ENCODE assay signal across 23 cellular contexts in the genomic region with DNA sequence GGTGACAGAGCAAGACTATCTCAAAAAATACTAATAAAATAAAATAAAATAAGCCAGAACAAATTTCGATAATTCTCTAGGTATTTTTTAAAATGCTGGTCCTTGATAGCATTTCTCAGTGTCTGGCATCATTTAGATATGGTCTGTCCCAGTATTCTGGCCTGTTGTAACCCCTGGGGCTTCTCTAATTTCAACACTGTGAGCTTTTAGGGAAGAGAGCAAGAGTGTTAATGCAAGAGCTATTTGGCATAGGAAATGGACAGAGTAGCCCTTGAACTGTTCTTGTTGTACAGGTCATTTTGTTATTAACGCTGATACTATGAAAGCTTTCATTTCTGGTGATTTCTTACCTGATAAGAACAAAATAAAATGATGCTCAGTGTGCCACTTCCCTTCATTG.
DNase-seq lines count a peak whose midpoint lies in the region; ATAC-seq and TF ChIP-seq lines count a peak whose summit lies in the region.
"Had no signal": no experiment of that assay in that cellular context is flagged by ENCODE, and none has a peak within 500 bp of the region (broad histone marks: within the 10 kb centered on the region; RNA-seq: fewer than 3 reads in every experiment).

No MANE protein-coding gene starts in this region.

- peak; percentile 47 for DNase-seq in SK-N-SH
- DNase-seq in activated B cell treated with CpG ODN at 0.5 μM for 24 hours: no peak
- no peak for DNase-seq in lower lobe of right lung
- DNase-seq in T-helper 9 cell: no peak
- DNase-seq in NCI-H1694 (lab: John Stamatoyannopoulos, UW): no peak
- no peak for DNase-seq in endothelial cell (ENCODE audit: low spot score)
- DNase-seq: activated CD4-positive, alpha-beta T cell treated with anti-CD3 and anti-CD28 coated beads for 48 hours; activated naive CD8-positive, alpha-beta T cell treated with anti-CD3 and anti-CD28 coated beads, Interleukin-2, amount 10 ng/mL, durations not matched to agents 7 days and 5 days; colonic mucosa; foreskin melanocyte; NCI-H1092; NCI-H524 treated with DMSO at 0.1 percent for 48 hours; OCI-M1; stimulated activated naive CD8-positive, alpha-beta T cell treated with anti-CD3 and anti-CD28 coated beads, Interleukin-15, amount 100 ng/mL, for 72 hours; T1000 had no signal

- H3K27me3 ChIP-seq in SK-N-SH (ENCODE audit: insufficient read depth): no peaks in the 10 kb centered on the region
- H3K27me3 ChIP-seq in lower lobe of right lung (ENCODE audit: low read depth): no peaks in the 10 kb centered on the region
- no peaks in the 10 kb centered on the region for H3K27me3 ChIP-seq in subcutaneous abdominal adipose tissue (ENCODE audit: control insufficient read depth in 5 of 5, insufficient read depth in 4 of 5, low read length in 5 of 5)
- H3K27me3 ChIP-seq: BE2C, colonic mucosa, SJSA1 had no signal

- TF ChIP-seq CTCF in SK-N-SH (IDR thresholded peaks at IDR 0.05): no peak
- no peak for TF ChIP-seq CTCF in activated B cell treated with CpG ODN at 0.5 μM for 24 hours (IDR thresholded peaks at IDR 0.05)
- TF ChIP-seq CTCF in lower lobe of right lung (IDR thresholded peaks at IDR 0.05): no peak
- TF ChIP-seq CTCF in endothelial cell (IDR thresholded peaks at IDR 0.05; ENCODE audit: unreplicated experiment): no peak

- no peak overlapping the region for H3K4me2 ChIP-seq in SK-N-SH

- H3K4me3 Mint-ChIP-seq in activated B cell treated with CpG ODN at 0.5 μM for 24 hours (no peak overlapping the region), endothelial cell (ENCODE audit: unreplicated experiment) (no peak overlapping the region)
- H3K4me3 Mint-ChIP-seq: activated naive CD8-positive, alpha-beta T cell treated with anti-CD3 and anti-CD28 coated beads, Interleukin-2, amount 10 ng/mL, durations not matched to agents 7 days and 5 days; brain; stimulated activated naive CD8-positive, alpha-beta T cell treated with anti-CD3 and anti-CD28 coated beads, Interleukin-15, amount 100 ng/mL, for 72 hours; type B pancreatic cell had no signal

- peak; percentile 24; the same call in 1 of the 2 replicates for TF ChIP-seq RAD21 in SK-N-SH (IDR thresholded peaks at IDR 0.05; ENCODE audit: low read length)

- H3K36me3 ChIP-seq in SK-N-SH (replicated peaks in 1 of 2; ENCODE audit: control insufficient read depth in 1 of 2, insufficient read depth in 2 of 2, low read length in 1 of 2) (no peaks in the 10 kb centered on the region), lower lobe of right lung (no peaks in the 10 kb centered on the region), subcutaneous abdominal adipose tissue (ENCODE audit: control insufficient read depth in 5 of 5, insufficient read depth in 5 of 5, low read length in 5 of 5) (no peaks in the 10 kb centered on the region)
- H3K36me3 ChIP-seq: BE2C, colonic mucosa, SJSA1 had no signal

- no peaks in the 10 kb centered on the region for H3F3A ChIP-seq in SK-N-SH (replicated peaks; ENCODE audit: insufficient read depth)

- peak overlapping the region; percentile 46 for H3K27ac Mint-ChIP-seq in activated B cell treated with CpG ODN at 0.5 μM for 24 hours
- no peak overlapping the region for H3K27ac Mint-ChIP-seq in endothelial cell (ENCODE audit: unreplicated experiment)
- H3K27ac Mint-ChIP-seq: activated naive CD8-positive, alpha-beta T cell treated with anti-CD3 and anti-CD28 coated beads, Interleukin-2, amount 10 ng/mL, durations not matched to agents 7 days and 5 days; activated T-helper 2 cell treated with anti-CD3 and anti-CD28 coated beads, Interferon-gamma antibody, Interleukin-2, Interleukin-4, amounts not matched to agents 10 μg/mL and 5 μg/mL and 100 μg/mL, durations not matched to agents 14 hours and 24 hours and 36 hours; brain; stimulated activated naive CD8-positive, alpha-beta T cell treated with anti-CD3 and anti-CD28 coated beads, Interleukin-15, amount 100 ng/mL, for 72 hours; type B pancreatic cell had no signal

- H3K4me1 ChIP-seq in SK-N-SH (ENCODE audit: control insufficient read depth in 1 of 2, insufficient read depth in 2 of 2, low read depth in 1 of 2, low read length in 1 of 2) (peaks cover 0 to 12% of the 10 kb centered on the region in 2 experiments; a peak in 2 of 4 replicates), lower lobe of right lung (no peaks in the 10 kb centered on the region), subcutaneous abdominal adipose tissue (ENCODE audit: control insufficient read depth in 5 of 5, insufficient read depth in 5 of 5, low read length in 5 of 5) (peaks cover 0 to 19% (median 10%) of the 10 kb centered on the region in 5 donors)
- H3K4me1 ChIP-seq: colonic mucosa, SJSA1 had no signal

- H3K9me2 ChIP-seq in SK-N-SH: no peaks in the 10 kb centered on the region

- no peaks in the 10 kb centered on the region for H3K79me2 ChIP-seq in SK-N-SH (ENCODE audit: insufficient read depth)

- H3K9me3 ChIP-seq in SK-N-SH: no peaks in the 10 kb centered on the region
- H3K9me3 ChIP-seq in lower lobe of right lung: no peaks in the 10 kb centered on the region
- H3K9me3 ChIP-seq in subcutaneous abdominal adipose tissue (ENCODE audit: control insufficient read depth in 5 of 5, low read length in 5 of 5): no peaks in the 10 kb centered on the region
- H3K9me3 ChIP-seq: BE2C, colonic mucosa, SJSA1 had no signal

- no peak overlapping the region for H2AFZ ChIP-seq in SK-N-SH (ENCODE audit: low read depth)

- CTCF ChIA-PET in SK-N-SH (lab: Yijun Ruan, JAX): interaction anchor here (0.6 to 1.4 kb wide), 5 partner anchors 10 to 684 kb away, joined by 3 to 4 read pairs (median 3); no protein-coding TSS in a partner anchor
- CTCF ChIA-PET in activated B cell treated with CpG ODN at 0.5 μM for 24 hours (lab: Charles Lee): interaction anchor here (0.9 kb wide), 1 partner anchor 109 kb away, joined by 3 read pairs; no protein-coding TSS in a partner anchor

- H3K36me3 Mint-ChIP-seq in activated B cell treated with CpG ODN at 0.5 μM for 24 hours (ENCODE audit: low read depth): no peaks in the 10 kb centered on the region
- no peaks in the 10 kb centered on the region for H3K36me3 Mint-ChIP-seq in endothelial cell (ENCODE audit: low read depth, unreplicated experiment)
- H3K36me3 Mint-ChIP-seq: activated naive CD8-positive, alpha-beta T cell treated with anti-CD3 and anti-CD28 coated beads, Interleukin-2, amount 10 ng/mL, durations not matched to agents 7 days and 5 days; brain; type B pancreatic cell had no signal

- H3K27ac ChIP-seq in SK-N-SH (ENCODE audit: low read depth in 2 of 2, low read length in 1 of 2): peak overlapping the region in 1 of 2 experiments; percentile 64; a peak in 2 of 4 replicates
- H3K27ac ChIP-seq in lower lobe of right lung: no peak overlapping the region
- H3K27ac ChIP-seq in subcutaneous abdominal adipose tissue (ENCODE audit: low read depth, low read length): peak overlapping the region; percentile 38
- H3K27ac ChIP-seq: colonic mucosa, SJSA1 had no signal

- WGBS in SK-N-SH (ENCODE audit: low lambda C conversion rate): 38% methylated on average over 2 of the region's 2 CpGs

- H3K4me1 Mint-ChIP-seq in activated B cell treated with CpG ODN at 0.5 μM for 24 hours: peaks cover 17% of the 10 kb centered on the region
- no peaks in the 10 kb centered on the region for H3K4me1 Mint-ChIP-seq in endothelial cell (ENCODE audit: unreplicated experiment)
- H3K4me1 Mint-ChIP-seq: activated naive CD8-positive, alpha-beta T cell treated with anti-CD3 and anti-CD28 coated beads, Interleukin-2, amount 10 ng/mL, durations not matched to agents 7 days and 5 days; stimulated activated naive CD8-positive, alpha-beta T cell treated with anti-CD3 and anti-CD28 coated beads, Interleukin-15, amount 100 ng/mL, for 72 hours had no signal

- no peak; a peak in 1 of 4 replicates for TF ChIP-seq EP300 in SK-N-SH (IDR thresholded peaks at IDR 0.05; ENCODE audit: borderline replicate concordance in 1 of 2, low read depth in 1 of 2, low read length in 1 of 2)

- H3K27me3 Mint-ChIP-seq in activated B cell treated with CpG ODN at 0.5 μM for 24 hours (no peaks in the 10 kb centered on the region), endothelial cell (ENCODE audit: unreplicated experiment) (peaks cover 2% of the 10 kb centered on the region)
- H3K27me3 Mint-ChIP-seq: stimulated activated naive CD8-positive, alpha-beta T cell treated with anti-CD3 and anti-CD28 coated beads, Interleukin-15, amount 100 ng/mL, for 72 hours; type B pancreatic cell had no signal

- POLR2A ChIA-PET in SK-N-SH (lab: Yijun Ruan, JAX): interaction anchor here (0.5 to 1.5 kb wide), 7 partner anchors 10 to 429 kb away, joined by 3 to 12 read pairs (median 3); no protein-coding TSS in a partner anchor
- POLR2A ChIA-PET in activated B cell treated with CpG ODN at 0.5 μM for 24 hours (lab: Charles Lee): interaction anchor here (0.9 to 1.8 kb wide), 5 partner anchors 9 to 147 kb away, joined by 3 to 12 read pairs (median 11); no protein-coding TSS in a partner anchor

- intact Hi-C loops in activated B cell treated with CpG ODN at 0.5 μM for 24 hours (cut with micrococcal nuclease) (no loop called here), lower lobe of right lung (cut with DNase I) (no loop called here)

- ATAC-seq in SK-N-SH treated with all-trans-retinoic acid at 6 μM for 48 hours (no peak), activated B cell treated with CpG ODN at 0.5 μM for 24 hours (ENCODE audit: low read depth) (peak; percentile 12), lower lobe of right lung (peak; percentile 60 to 72)
- ATAC-seq: K562; stimulated activated naive CD8-positive, alpha-beta T cell treated with anti-CD3 and anti-CD28 coated beads, Interleukin-15, amount 100 ng/mL, for 72 hours had no signal

- no peaks in the 10 kb centered on the region for H3K9me3 Mint-ChIP-seq in activated B cell treated with CpG ODN at 0.5 μM for 24 hours
- no peaks in the 10 kb centered on the region for H3K9me3 Mint-ChIP-seq in endothelial cell (ENCODE audit: unreplicated experiment)
- H3K9me3 Mint-ChIP-seq: activated naive CD8-positive, alpha-beta T cell treated with anti-CD3 and anti-CD28 coated beads, Interleukin-2, amount 10 ng/mL, durations not matched to agents 7 days and 5 days; activated T-helper 2 cell treated with anti-CD3 and anti-CD28 coated beads, Interferon-gamma antibody, Interleukin-2, Interleukin-4, amounts not matched to agents 10 μg/mL and 5 μg/mL and 100 μg/mL, durations not matched to agents 14 hours and 24 hours and 36 hours had no signal

- H4K20me1 ChIP-seq in SK-N-SH (ENCODE audit: insufficient read depth): no peaks in the 10 kb centered on the region

- H3K9ac ChIP-seq in SK-N-SH: no peak overlapping the region
- H3K9ac ChIP-seq in subcutaneous abdominal adipose tissue (ENCODE audit: low read length in 5 of 5): peak overlapping the region in 1 of 5 donors; percentile 71

- no peak overlapping the region for H3K4me3 ChIP-seq in SK-N-SH (ENCODE audit: low read depth in 2 of 2, low read length in 1 of 2)
- no peak overlapping the region for H3K4me3 ChIP-seq in lower lobe of right lung
- peak overlapping the region; percentile 12 to 38 (median 32) for H3K4me3 ChIP-seq in subcutaneous abdominal adipose tissue (ENCODE audit: low read depth in 1 of 5, low read length in 5 of 5)
- H3K4me3 ChIP-seq: colonic mucosa, K562, SJSA1 had no signal

TF ChIP-seq in SK-N-SH, 30 proteins besides CTCF, POLR2A, EP300 and RAD21 (continues in another document):
- TF ChIP-seq EZH2phosphoT487 (IDR thresholded peaks at IDR 0.05; ENCODE audit: borderline replicate concordance, low read depth): no peak

TF ChIP-seq in SK-N-SH treated with all-trans-retinoic acid at 6 μM for 48 hours, 23 proteins besides CTCF, POLR2A, EP300 and RAD21 (continues in another document):
- TF ChIP-seq GLIS3 (CRISPR knock-in tag; IDR thresholded peaks at IDR 0.05): no peak
- no peak for TF ChIP-seq ZFP3 (CRISPR knock-in tag; IDR thresholded peaks at IDR 0.05)

Comparison
In these comparisons a context has a peak if more than half of its experiments do, and no peak if none do; other contexts are left out.
1. H3K4me3 ChIP-seq: peak in subcutaneous abdominal adipose tissue (5 of 5); none in SK-N-SH (0 of 2) and lower lobe of right lung (single experiment).